ENCODE assay signal across 8 cellular contexts in the genomic region with DNA sequence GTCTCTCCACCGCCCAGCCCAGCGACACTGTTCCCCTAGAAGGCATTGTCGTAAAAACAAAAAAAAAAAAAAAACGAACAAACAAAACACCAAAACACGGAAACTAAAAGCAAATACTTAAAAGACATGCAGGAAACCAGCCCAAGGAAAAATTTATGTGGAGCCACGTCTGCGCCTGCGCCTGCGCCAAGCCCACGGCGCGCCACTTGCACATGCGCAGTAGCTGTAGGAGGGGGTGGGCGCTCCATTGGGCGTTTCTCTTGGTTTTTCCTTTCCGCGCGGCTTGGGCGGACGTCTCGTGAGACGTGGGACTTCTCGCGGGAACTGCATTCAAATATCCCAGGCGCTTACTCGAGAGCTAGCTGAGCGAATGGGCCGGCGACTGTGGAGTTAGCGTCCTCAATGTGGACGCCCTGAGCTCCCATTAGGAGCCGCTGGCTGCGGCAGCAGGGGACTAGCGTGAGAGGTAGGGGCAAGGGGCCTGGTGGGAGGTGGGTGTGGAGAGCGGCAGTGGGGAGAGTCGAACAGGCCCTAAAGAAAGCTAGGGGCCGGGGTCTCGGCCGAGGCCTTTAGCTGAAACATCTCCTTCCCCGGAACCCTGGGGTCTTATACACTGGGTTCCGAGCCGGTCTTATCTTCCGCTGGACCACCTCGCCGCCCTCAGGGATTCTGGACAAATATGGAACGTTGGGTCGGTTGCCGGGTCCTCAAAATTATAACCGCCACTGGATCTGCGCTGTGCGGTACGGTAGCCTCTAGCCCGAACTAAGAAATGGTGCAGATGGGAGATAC. TPM values are rescaled to one million over a fixed set of nuclear protein-coding genes. Genes with fewer than 3 reads are reported as not detected.
A peak's percentile ranks its signal among the peaks of the same experiment; 100 is the strongest.
DNase-seq lines count a peak whose midpoint lies in the region; ATAC-seq, FAIRE-seq and TF ChIP-seq lines count a peak whose summit lies in the region.

A gene with protein sequence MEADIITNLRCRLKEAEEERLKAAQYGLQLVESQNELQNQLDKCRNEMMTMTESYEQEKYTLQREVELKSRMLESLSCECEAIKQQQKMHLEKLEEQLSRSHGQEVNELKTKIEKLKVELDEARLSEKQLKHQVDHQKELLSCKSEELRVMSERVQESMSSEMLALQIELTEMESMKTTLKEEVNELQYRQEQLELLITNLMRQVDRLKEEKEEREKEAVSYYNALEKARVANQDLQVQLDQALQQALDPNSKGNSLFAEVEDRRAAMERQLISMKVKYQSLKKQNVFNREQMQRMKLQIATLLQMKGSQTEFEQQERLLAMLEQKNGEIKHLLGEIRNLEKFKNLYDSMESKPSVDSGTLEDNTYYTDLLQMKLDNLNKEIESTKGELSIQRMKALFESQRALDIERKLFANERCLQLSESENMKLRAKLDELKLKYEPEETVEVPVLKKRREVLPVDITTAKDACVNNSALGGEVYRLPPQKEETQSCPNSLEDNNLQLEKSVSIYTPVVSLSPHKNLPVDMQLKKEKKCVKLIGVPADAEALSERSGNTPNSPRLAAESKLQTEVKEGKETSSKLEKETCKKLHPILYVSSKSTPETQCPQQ (plus strand): TSS at position 350 of the 792 bp plus-strand sequence. CDS start 4,644 bp downstream, outside the sequence.

- in situ Hi-C loops in ACHN (cut with HindIII; ENCODE audit: low pct_ligation_motif_present, low pct_unique_long_range_greater_than_20kb, low sequenced_read_pairs), result no loop called here

- H3K4me3 ChIP-seq in WERI-Rb-1 (ENCODE audit: low read depth, low read length), result peak within 1 kb of the TSS; percentile 79
- H3K4me3 ChIP-seq in bronchial epithelial cell (ENCODE audit: low read depth, low read length), result peak within 1 kb of the TSS; percentile 86
- H3K4me3 ChIP-seq in small intestine (ENCODE audit: low read depth in 1 of 2, low read length in 2 of 2), result peak within 1 kb of the TSS; percentile 84 to 88

- TF ChIP-seq CTCF in WERI-Rb-1 (IDR thresholded peaks at IDR 0.05; ENCODE audit: low read depth, low read length) (no peak), bronchial epithelial cell (IDR thresholded peaks at IDR 0.05; ENCODE audit: insufficient read depth, low read length, severe bottlenecking) (no peak)

- H3K27me3 ChIP-seq in WERI-Rb-1 (ENCODE audit: insufficient read depth, low read depth, severe bottlenecking) (peaks cover 8% of the 10 kb centered on the region), bronchial epithelial cell (ENCODE audit: control insufficient read depth, insufficient read depth, low read length) (no peaks in the 10 kb centered on the region), small intestine (ENCODE audit: control insufficient read depth in 2 of 2, insufficient read depth in 2 of 2, low read length in 2 of 2) (no peaks in the 10 kb centered on the region)

- peak; percentile 94 for DNase-seq in ACHN
- DNase-seq in NCI-H2227 (lab: John Stamatoyannopoulos, UW; ENCODE audit: unreplicated experiment), result peak; percentile 94
- DNase-seq in WERI-Rb-1, result peak; percentile 96
- DNase-seq in bronchial epithelial cell (ENCODE audit: low read depth), result peak; percentile 89
- peak; percentile 92 for DNase-seq in iPS-NIHi11 (ENCODE audit: low spot score)
- DNase-seq in small intestine, result peak; percentile 97

- H3K9me3 ChIP-seq in WERI-Rb-1 (ENCODE audit: severe bottlenecking) (no peaks in the 10 kb centered on the region), small intestine (ENCODE audit: control insufficient read depth, low read depth) (no peaks in the 10 kb centered on the region)

- H3K36me3 ChIP-seq in WERI-Rb-1 (peaks cover 6% of the 10 kb centered on the region), bronchial epithelial cell (ENCODE audit: control insufficient read depth, insufficient read depth, low read length) (no peaks in the 10 kb centered on the region), small intestine (ENCODE audit: control insufficient read depth in 2 of 2, insufficient read depth in 2 of 2, low read length in 2 of 2) (no peaks in the 10 kb centered on the region)

- FAIRE-seq in bronchial epithelial cell (lab: Jason Lieb, UNC) (no peak), small intestine (lab: Jason Lieb, UNC) (no peak)

- WGBS in small intestine, 3 donors, result 0% methylated on average over 53 of the region's 53 CpGs

- H3K27ac ChIP-seq in WERI-Rb-1 (peak within 1 kb of the TSS; percentile 93), small intestine (ENCODE audit: low read depth in 1 of 2, low read length in 1 of 2) (peak within 1 kb of the TSS; percentile 63 to 89)

- no peaks in the 10 kb centered on the region for H3K4me1 ChIP-seq in small intestine (ENCODE audit: control insufficient read depth in 2 of 2, insufficient read depth in 1 of 2, low read depth in 1 of 2, low read length in 1 of 2)

- ATAC-seq in GM18873 (IDR thresholded peaks at IDR 0.05; ENCODE audit: low FRiP score, unreplicated experiment) (peak; percentile 84), HG03139 (IDR thresholded peaks at IDR 0.05; ENCODE audit: unreplicated experiment) (peak; percentile 96)

RNA-seq across cellular contexts. Expression of the gene that starts here (rescaled TPM):
- 10.4 and 10.8 TPM in 2 replicates for total RNA-seq in bronchial epithelial cell
- 10 to 100 TPM in 1 of 3 donors, 1 to 10 TPM in 2; 2.2 to 13.2 (median 6.2) TPM for polyA plus RNA-seq in small intestine

Comparison
In these comparisons a context has a peak if more than half of its experiments do, and no peak if none do; other contexts are left out.
1. Peak in every context shown above with its lines: DNase-seq, ATAC-seq, H3K4me3 ChIP-seq and H3K27ac ChIP-seq.